8 cellular contexts compared by ENCODE assay signal in the genomic region with DNA sequence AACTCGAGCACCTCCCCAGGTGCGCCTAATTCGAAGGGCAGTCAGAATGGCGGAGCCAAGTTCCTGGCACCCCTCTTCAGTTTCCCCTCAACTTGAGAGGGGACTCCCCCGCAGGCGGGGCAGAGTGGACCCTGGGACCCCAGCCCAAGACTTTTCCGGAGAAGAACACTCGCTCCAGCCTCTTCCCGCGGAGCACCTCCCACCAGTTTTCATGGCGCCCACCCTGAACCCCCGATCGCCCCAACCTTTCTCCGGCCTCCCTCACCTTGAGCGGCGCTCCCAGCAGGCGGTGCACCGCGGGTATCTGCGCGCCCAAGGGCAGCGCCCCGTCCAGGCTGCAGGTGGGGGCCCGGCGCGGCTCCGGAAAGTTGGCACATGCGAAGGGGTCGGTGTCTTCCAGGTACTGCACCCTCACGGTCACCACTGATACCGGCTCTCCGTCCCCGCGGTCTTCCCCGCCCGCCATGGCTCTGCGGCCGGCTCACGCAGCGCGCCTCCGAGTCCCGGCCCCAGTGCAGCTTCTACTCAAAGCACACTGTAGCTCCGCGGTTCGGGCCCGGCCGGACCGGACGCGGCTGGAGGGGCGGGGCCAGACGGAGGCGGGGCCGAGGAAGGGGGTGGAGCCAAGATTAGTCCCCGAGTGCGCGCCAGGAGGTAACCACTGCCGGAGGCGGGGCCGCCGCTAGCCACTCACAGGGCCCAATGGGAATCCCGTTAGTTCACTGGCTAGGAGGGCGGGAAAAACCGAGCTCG. TPM values are rescaled to one million over a fixed set of nuclear protein-coding genes. Genes with fewer than 3 reads are reported as not detected.
DNase-seq lines count a peak whose midpoint lies in the region; ATAC-seq, FAIRE-seq and TF ChIP-seq lines count a peak whose summit lies in the region.

A gene (minus strand): TSS at position 537 of the 753 bp plus-strand sequence. CDS start 71 bp downstream, at position 466.

- peaks cover 42% of the 10 kb centered on the region for H3F3A ChIP-seq in SK-N-SH (replicated peaks; ENCODE audit: insufficient read depth)

- 1% methylated on average over 25 of the region's 66 CpGs for WGBS in SK-N-SH (ENCODE audit: low lambda C conversion rate)

- peaks cover 0 to 2% of the 10 kb centered on the region in 2 experiments for H3K36me3 ChIP-seq in SK-N-SH (replicated peaks in 1 of 2; ENCODE audit: control insufficient read depth in 1 of 2, insufficient read depth in 2 of 2, low read length in 1 of 2)

- H3K27ac ChIP-seq in SK-N-SH (ENCODE audit: low read depth in 2 of 2, low read length in 1 of 2) (peak within 1 kb of the TSS; percentile 96), substantia nigra (ENCODE audit: low read depth, low read length, poor library complexity, severe bottlenecking) (peak within 1 kb of the TSS; percentile 82)

- FAIRE-seq in frontal cortex (lab: Jason Lieb, UNC), result no peak

- H3K9me3 ChIP-seq in SK-N-SH, result no peaks in the 10 kb centered on the region

- H3K9me3 Mint-ChIP-seq in activated naive CD4-positive, alpha-beta T cell treated with anti-CD3 and anti-CD28 coated beads, Interleukin-2, amount 10 ng/mL, durations not matched to agents 7 days and 5 days, result no peaks in the 10 kb centered on the region

- no peaks in the 10 kb centered on the region for H3K27me3 ChIP-seq in SK-N-SH (ENCODE audit: insufficient read depth)

- peak within 1 kb of the TSS; percentile 85 for H2AFZ ChIP-seq in SK-N-SH (ENCODE audit: low read depth)

- H3K4me2 ChIP-seq in SK-N-SH, result peak within 1 kb of the TSS; percentile 98

- H3K36me3 Mint-ChIP-seq in activated naive CD4-positive, alpha-beta T cell treated with anti-CD3 and anti-CD28 coated beads, Interleukin-2, amount 10 ng/mL, durations not matched to agents 7 days and 5 days, result peaks cover 3% of the 10 kb centered on the region

- peaks cover 33% of the 10 kb centered on the region for H3K27me3 Mint-ChIP-seq in activated naive CD4-positive, alpha-beta T cell treated with anti-CD3 and anti-CD28 coated beads, Interleukin-2, amount 10 ng/mL, durations not matched to agents 7 days and 5 days

- H3K27ac Mint-ChIP-seq in activated naive CD4-positive, alpha-beta T cell treated with anti-CD3 and anti-CD28 coated beads, Interleukin-2, amount 10 ng/mL, durations not matched to agents 7 days and 5 days, result peak within 1 kb of the TSS; percentile 86

- no peaks in the 10 kb centered on the region for H4K20me1 ChIP-seq in SK-N-SH (ENCODE audit: insufficient read depth)

- peaks cover 45% of the 10 kb centered on the region for H3K79me2 ChIP-seq in SK-N-SH (ENCODE audit: insufficient read depth)

- H3K4me3 ChIP-seq in GM08714 (ENCODE audit: low read length) (peak within 1 kb of the TSS; percentile 86), SK-N-SH (ENCODE audit: low read depth in 2 of 2, low read length in 1 of 2) (peak within 1 kb of the TSS; percentile 92 to 95)

- peaks cover 42 to 46% of the 10 kb centered on the region in 2 experiments for H3K4me1 ChIP-seq in SK-N-SH (ENCODE audit: control insufficient read depth in 1 of 2, insufficient read depth in 2 of 2, low read depth in 1 of 2, low read length in 1 of 2)

- peak within 1 kb of the TSS; percentile 88 for H3K9ac ChIP-seq in SK-N-SH

- ATAC-seq in HG02588 (IDR thresholded peaks at IDR 0.05; ENCODE audit: unreplicated experiment), result peak; percentile 46

- TF ChIP-seq RAD21 in SK-N-SH (IDR thresholded peaks at IDR 0.05; ENCODE audit: low read length), result no peak

- peak within 1 kb of the TSS; percentile 77 for H3K4me3 Mint-ChIP-seq in activated naive CD4-positive, alpha-beta T cell treated with anti-CD3 and anti-CD28 coated beads, Interleukin-2, amount 10 ng/mL, durations not matched to agents 7 days and 5 days

- H3K9me2 ChIP-seq in SK-N-SH, result no peaks in the 10 kb centered on the region

- DNase-seq in NCI-H1092 (lab: John Stamatoyannopoulos, UW) (peak; percentile 65), SK-N-SH (peak; percentile 93), frontal cortex (ENCODE audit: low spot score in 2 of 2) (peak; percentile 89 to 94), non-pigmented ciliary epithelial cell (ENCODE audit: low read depth) (peak; percentile 69), substantia nigra (lab: John Stamatoyannopoulos, UW) (peak; percentile 33 to 96 (median 86))
- DNase-seq in activated naive CD4-positive, alpha-beta T cell treated with anti-CD3 and anti-CD28 coated beads, Interleukin-2, amount 10 ng/mL, durations not matched to agents 7 days and 5 days, result peak; percentile 99

- no peak for TF ChIP-seq CTCF in SK-N-SH (IDR thresholded peaks at IDR 0.05)

- POLR2A ChIA-PET in SK-N-SH (lab: Yijun Ruan, JAX), result interaction anchor here (0.6 to 4.0 kb wide), 2 partner anchors 21 to 407 kb away, joined by 3 to 14 read pairs; a partner anchor contains a TSS

- CTCF ChIA-PET in SK-N-SH (lab: Yijun Ruan, JAX), result interaction anchor here (0.9 to 4.5 kb wide), 10 partner anchors 9 to 92 kb away, joined by 3 to 21 read pairs (median 5); a partner anchor contains a TSS
- CTCF ChIA-PET in activated naive CD4-positive, alpha-beta T cell treated with anti-CD3 and anti-CD28 coated beads, Interleukin-2, amount 10 ng/mL, durations not matched to agents 7 days and 5 days (lab: Charles Lee), result interaction anchor here (1.2 to 6.4 kb wide), 7 partner anchors 14 to 233 kb away, joined by 3 to 34 read pairs (median 6); a partner anchor contains a TSS

- peaks cover 57% of the 10 kb centered on the region for H3K4me1 Mint-ChIP-seq in activated naive CD4-positive, alpha-beta T cell treated with anti-CD3 and anti-CD28 coated beads, Interleukin-2, amount 10 ng/mL, durations not matched to agents 7 days and 5 days

- no peak for TF ChIP-seq EP300 in SK-N-SH (IDR thresholded peaks at IDR 0.05; ENCODE audit: borderline replicate concordance in 1 of 2, low read depth in 1 of 2, low read length in 1 of 2)

TF ChIP-seq in SK-N-SH, 30 proteins besides CTCF, POLR2A, EP300 and RAD21:
- TF ChIP-seq FOSL2 (IDR thresholded peaks at IDR 0.05; ENCODE audit: borderline replicate concordance, low read depth), result no peak
- peak; percentile 79 for TF ChIP-seq TAF1 (IDR thresholded peaks at IDR 0.05; ENCODE audit: borderline replicate concordance, low read depth, low read length)
- TF ChIP-seq CHD2 (IDR thresholded peaks at IDR 0.05; ENCODE audit: low read length, partially characterized antibody), result peak; percentile 65
- no peak for TF ChIP-seq MEF2A (IDR thresholded peaks at IDR 0.05; ENCODE audit: borderline replicate concordance, low read depth)
- TF ChIP-seq FOXJ3 (CRISPR knock-in tag; IDR thresholded peaks at IDR 0.05), result no peak
- peak; percentile 36; the same call in 1 of the 2 replicates for TF ChIP-seq YY1 (IDR thresholded peaks at IDR 0.05; ENCODE audit: low read depth)
- TF ChIP-seq, protein P1, sequence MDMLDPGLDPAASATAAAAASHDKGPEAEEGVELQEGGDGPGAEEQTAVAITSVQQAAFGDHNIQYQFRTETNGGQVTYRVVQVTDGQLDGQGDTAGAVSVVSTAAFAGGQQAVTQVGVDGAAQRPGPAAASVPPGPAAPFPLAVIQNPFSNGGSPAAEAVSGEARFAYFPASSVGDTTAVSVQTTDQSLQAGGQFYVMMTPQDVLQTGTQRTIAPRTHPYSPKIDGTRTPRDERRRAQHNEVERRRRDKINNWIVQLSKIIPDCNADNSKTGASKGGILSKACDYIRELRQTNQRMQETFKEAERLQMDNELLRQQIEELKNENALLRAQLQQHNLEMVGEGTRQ (IDR thresholded peaks at IDR 0.05; ENCODE audit: borderline replicate concordance, low read depth, low read length), result no peak
- TF ChIP-seq MXI1 (IDR thresholded peaks at IDR 0.05; ENCODE audit: low read depth, low read length), result peak; percentile 47
- peak; percentile 66; the same call in 1 of the 2 replicates for TF ChIP-seq SIN3A (IDR thresholded peaks at IDR 0.05; ENCODE audit: borderline replicate concordance, low read depth, low read length)
- peak; percentile 79 for TF ChIP-seq POLR2AphosphoS5 (IDR thresholded peaks at IDR 0.05; ENCODE audit: low read depth, low read length)
- TF ChIP-seq NFIC (IDR thresholded peaks at IDR 0.05; ENCODE audit: borderline replicate concordance), result 0 out of 2 replicates have a peak, but pooled peaks have one; percentile 16
- TF ChIP-seq, protein P2, sequence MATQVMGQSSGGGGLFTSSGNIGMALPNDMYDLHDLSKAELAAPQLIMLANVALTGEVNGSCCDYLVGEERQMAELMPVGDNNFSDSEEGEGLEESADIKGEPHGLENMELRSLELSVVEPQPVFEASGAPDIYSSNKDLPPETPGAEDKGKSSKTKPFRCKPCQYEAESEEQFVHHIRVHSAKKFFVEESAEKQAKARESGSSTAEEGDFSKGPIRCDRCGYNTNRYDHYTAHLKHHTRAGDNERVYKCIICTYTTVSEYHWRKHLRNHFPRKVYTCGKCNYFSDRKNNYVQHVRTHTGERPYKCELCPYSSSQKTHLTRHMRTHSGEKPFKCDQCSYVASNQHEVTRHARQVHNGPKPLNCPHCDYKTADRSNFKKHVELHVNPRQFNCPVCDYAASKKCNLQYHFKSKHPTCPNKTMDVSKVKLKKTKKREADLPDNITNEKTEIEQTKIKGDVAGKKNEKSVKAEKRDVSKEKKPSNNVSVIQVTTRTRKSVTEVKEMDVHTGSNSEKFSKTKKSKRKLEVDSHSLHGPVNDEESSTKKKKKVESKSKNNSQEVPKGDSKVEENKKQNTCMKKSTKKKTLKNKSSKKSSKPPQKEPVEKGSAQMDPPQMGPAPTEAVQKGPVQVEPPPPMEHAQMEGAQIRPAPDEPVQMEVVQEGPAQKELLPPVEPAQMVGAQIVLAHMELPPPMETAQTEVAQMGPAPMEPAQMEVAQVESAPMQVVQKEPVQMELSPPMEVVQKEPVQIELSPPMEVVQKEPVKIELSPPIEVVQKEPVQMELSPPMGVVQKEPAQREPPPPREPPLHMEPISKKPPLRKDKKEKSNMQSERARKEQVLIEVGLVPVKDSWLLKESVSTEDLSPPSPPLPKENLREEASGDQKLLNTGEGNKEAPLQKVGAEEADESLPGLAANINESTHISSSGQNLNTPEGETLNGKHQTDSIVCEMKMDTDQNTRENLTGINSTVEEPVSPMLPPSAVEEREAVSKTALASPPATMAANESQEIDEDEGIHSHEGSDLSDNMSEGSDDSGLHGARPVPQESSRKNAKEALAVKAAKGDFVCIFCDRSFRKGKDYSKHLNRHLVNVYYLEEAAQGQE (IDR thresholded peaks at IDR 0.05; ENCODE audit: low read depth, low read length), result peak; percentile 41; the same call in 1 of the 2 replicates

RNA-seq across cellular contexts. Expression of the gene that starts here (rescaled TPM):
- polyA plus RNA-seq in SK-N-SH (2012; rRNA removed), result 53.2 and 70.9 TPM in 2 replicates
- polyA plus RNA-seq in SK-N-SH (2012; cell fraction: cytosol; rRNA removed), result 17.6 and 25.5 TPM in 2 replicates
- polyA plus RNA-seq in SK-N-SH (2012; cell fraction: nucleus; rRNA removed), result 343 and 475 TPM in 2 replicates
- 1.6 TPM for total RNA-seq in frontal cortex

Comparison
In these comparisons a context has a peak if more than half of its experiments do, and no peak if none do; other contexts are left out.
1. Peak in every context shown above with its lines: DNase-seq, ATAC-seq, H3K4me3 ChIP-seq and H3K27ac ChIP-seq.